17 cellular contexts compared by ENCODE assay signal in the genomic region with DNA sequence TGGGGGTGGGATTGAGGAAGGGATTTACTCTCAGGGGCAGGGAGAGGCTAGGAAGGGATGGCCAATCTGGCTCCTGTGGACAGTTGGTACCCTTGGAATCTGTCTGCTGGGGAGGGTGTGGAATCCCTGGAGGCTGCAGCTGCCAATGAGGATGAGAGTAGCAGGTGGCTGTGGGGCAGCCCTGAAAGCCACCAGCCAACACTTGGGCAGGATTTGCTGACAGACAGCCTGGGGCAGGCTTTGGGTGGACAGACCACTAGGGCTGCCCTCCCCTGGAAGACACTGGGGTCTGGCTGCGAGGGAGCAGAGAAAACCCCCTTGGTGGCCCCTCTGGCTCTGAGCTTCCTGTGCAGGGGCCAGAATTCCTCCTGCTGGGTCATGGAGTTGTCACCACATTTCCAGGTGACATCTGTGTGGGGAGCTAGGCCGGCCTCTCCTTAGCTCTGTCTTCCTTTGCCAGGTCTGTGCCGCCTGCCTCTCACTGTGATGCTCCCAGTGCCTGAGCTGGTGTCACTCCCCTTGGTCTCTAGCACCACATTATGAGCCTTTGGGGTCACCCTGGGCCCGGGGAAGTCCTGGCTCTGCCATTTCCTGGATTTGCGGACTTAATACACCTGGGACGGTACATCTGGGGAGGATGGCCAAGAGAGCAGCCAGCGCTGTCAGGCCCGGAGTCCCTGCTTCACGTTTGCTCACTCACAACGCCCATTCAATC. TPM values are rescaled to one million over a fixed set of nuclear protein-coding genes. Genes with fewer than 3 reads are reported as not detected.
DNase-seq lines count a peak whose midpoint lies in the region; ATAC-seq, FAIRE-seq and TF ChIP-seq lines count a peak whose summit lies in the region.
"Had no signal": no experiment of that assay in that cellular context is flagged by ENCODE, and none has a peak within 500 bp of the region (broad histone marks: within the 10 kb centered on the region; RNA-seq: fewer than 3 reads in every experiment).

No MANE protein-coding gene starts in this region.

- no peak for TF ChIP-seq POLR2A in right lobe of liver (IDR thresholded peaks at IDR 0.05)

- ATAC-seq in HG02981 (IDR thresholded peaks at IDR 0.05; ENCODE audit: unreplicated experiment), result peak; percentile 9
- ATAC-seq in right lobe of liver, result no peak
- ATAC-seq: HCT116, right cardiac atrium had no signal

- intact Hi-C loops in right lobe of liver (cut with DNase I), result no loop called here

- no peaks in the 10 kb centered on the region for H3K36me3 ChIP-seq in keratinocyte (ENCODE audit: control insufficient read depth in 2 of 2, extremely low read depth in 1 of 2, insufficient read depth in 2 of 2, low read length in 2 of 2)
- H3K36me3 ChIP-seq in right lobe of liver, result no peaks in the 10 kb centered on the region
- H3K36me3 ChIP-seq in effector memory CD4-positive, alpha-beta T cell (ENCODE audit: control insufficient read depth, insufficient read depth, low read length), result no peaks in the 10 kb centered on the region
- H3K36me3 ChIP-seq: ascending aorta had no signal

- H3K4me1 ChIP-seq in keratinocyte (ENCODE audit: control insufficient read depth, extremely low read depth, insufficient read depth, low read length) (peaks cover 69% of the 10 kb centered on the region), right lobe of liver (no peaks in the 10 kb centered on the region)
- H3K4me1 ChIP-seq in effector memory CD4-positive, alpha-beta T cell (ENCODE audit: control insufficient read depth, insufficient read depth, low read length, poor library complexity, severe bottlenecking), result peaks cover 12% of the 10 kb centered on the region

- H3K9me1 ChIP-seq in keratinocyte (ENCODE audit: control insufficient read depth, extremely low read depth, insufficient read depth, low read length), result peaks cover 8% of the 10 kb centered on the region

- no peak overlapping the region for H3K4me3 Mint-ChIP-seq in activated CD4-positive, alpha-beta memory T cell treated with anti-CD3 and anti-CD28 coated beads, Interleukin-2, amount 10 ng/mL, durations not matched to agents 7 days and 5 days

- H3K27me3 Mint-ChIP-seq in activated CD4-positive, alpha-beta memory T cell treated with anti-CD3 and anti-CD28 coated beads, Interleukin-2, amount 10 ng/mL, durations not matched to agents 7 days and 5 days, result peaks cover 12% of the 10 kb centered on the region

- H3K9me3 Mint-ChIP-seq in activated CD4-positive, alpha-beta memory T cell treated with anti-CD3 and anti-CD28 coated beads, Interleukin-2, amount 10 ng/mL, durations not matched to agents 7 days and 5 days, result no peaks in the 10 kb centered on the region

- in situ Hi-C loops in GM13977 (cut with MboI; ENCODE audit: low pct_unique_long_range_greater_than_20kb, low sequenced_read_pairs, unreplicated experiment), result no loop called here

- H3K27ac ChIP-seq in keratinocyte (ENCODE audit: control insufficient read depth, insufficient read depth, low read length), result peak overlapping the region; percentile 76
- H3K27ac ChIP-seq in right lobe of liver, result no peak overlapping the region
- H3K27ac ChIP-seq in effector memory CD4-positive, alpha-beta T cell (ENCODE audit: insufficient read depth, low read length, poor library complexity, severe bottlenecking), result no peak overlapping the region
- H3K27ac ChIP-seq: ascending aorta had no signal

- H3K36me3 Mint-ChIP-seq in activated CD4-positive, alpha-beta memory T cell treated with anti-CD3 and anti-CD28 coated beads, Interleukin-2, amount 10 ng/mL, durations not matched to agents 7 days and 5 days (ENCODE audit: low read depth), result no peaks in the 10 kb centered on the region

- peak; percentile 24 for DNase-seq in GM13977 (ENCODE audit: low spot score)
- DNase-seq in activated CD4-positive, alpha-beta memory T cell treated with anti-CD3 and anti-CD28 coated beads, Interleukin-2, amount 10 ng/mL, durations not matched to agents 7 days and 5 days, result no peak
- DNase-seq in keratinocyte (ENCODE audit: low read depth, low spot score), result no peak
- no peak for DNase-seq in right lobe of liver
- DNase-seq in effector memory CD4-positive, alpha-beta T cell, result no peak
- DNase-seq in SIG-M5 (lab: John Stamatoyannopoulos, UW), result no peak
- no peak for DNase-seq in retina
- DNase-seq: EL, KBM-7, NCI-H1694 treated with DMSO at 0.1 percent for 48 hours, NCI-H69, right cardiac atrium, SHP77 treated with DMSO at 0.1 percent for 48 hours had no signal

- peak overlapping the region; percentile 82 for H3K27ac Mint-ChIP-seq in activated CD4-positive, alpha-beta memory T cell treated with anti-CD3 and anti-CD28 coated beads, Interleukin-2, amount 10 ng/mL, durations not matched to agents 7 days and 5 days

- H3K79me2 ChIP-seq in keratinocyte (ENCODE audit: control insufficient read depth, insufficient read depth, low read length), result no peaks in the 10 kb centered on the region

- H3K27me3 ChIP-seq in keratinocyte (ENCODE audit: control insufficient read depth, extremely low read depth, insufficient read depth, low read length) (no peaks in the 10 kb centered on the region), right lobe of liver (no peaks in the 10 kb centered on the region)
- H3K27me3 ChIP-seq in effector memory CD4-positive, alpha-beta T cell (replicated peaks; ENCODE audit: control insufficient read depth, insufficient read depth, low read length, poor library complexity, severe bottlenecking), result no peaks in the 10 kb centered on the region
- H3K27me3 ChIP-seq: ascending aorta had no signal

- H2AFZ ChIP-seq in keratinocyte (ENCODE audit: control insufficient read depth, low read length), result no peak overlapping the region

- H3K9ac ChIP-seq in keratinocyte (ENCODE audit: control insufficient read depth, extremely low read depth, insufficient read depth, low read length), result peak overlapping the region; percentile 49

- FAIRE-seq in keratinocyte (lab: Jason Lieb, UNC), result no peak
- FAIRE-seq: endometrium had no signal

- CTCF ChIA-PET in activated CD4-positive, alpha-beta memory T cell treated with anti-CD3 and anti-CD28 coated beads, Interleukin-2, amount 10 ng/mL, durations not matched to agents 7 days and 5 days (lab: Charles Lee), result interaction anchor here (1.9 to 5.9 kb wide), 3 partner anchors 24 to 26 kb away, joined by 6 to 26 read pairs (median 16); no protein-coding TSS in a partner anchor

- H4K20me1 ChIP-seq in keratinocyte (ENCODE audit: control insufficient read depth, extremely low read depth, insufficient read depth, low read length), result no peaks in the 10 kb centered on the region

- POLR2A ChIA-PET in activated CD4-positive, alpha-beta memory T cell treated with anti-CD3 and anti-CD28 coated beads, Interleukin-2, amount 10 ng/mL, durations not matched to agents 7 days and 5 days (lab: Charles Lee), result interaction anchor here (1.2 to 1.3 kb wide), 2 partner anchors 23 to 26 kb away, joined by 3 to 5 read pairs; no protein-coding TSS in a partner anchor

- H3K9me3 ChIP-seq in keratinocyte (ENCODE audit: control insufficient read depth, low read depth, low read length) (no peaks in the 10 kb centered on the region), right lobe of liver (no peaks in the 10 kb centered on the region)
- no peaks in the 10 kb centered on the region for H3K9me3 ChIP-seq in effector memory CD4-positive, alpha-beta T cell (ENCODE audit: control insufficient read depth, low read length)
- H3K9me3 ChIP-seq: ascending aorta had no signal

- H3K4me2 ChIP-seq in keratinocyte (ENCODE audit: control insufficient read depth, extremely low read depth, insufficient read depth, low read depth, low read length), result peak overlapping the region; percentile 55

- TF ChIP-seq CTCF in GM13977 (IDR thresholded peaks at IDR 0.05; ENCODE audit: extremely low read depth, insufficient read depth, missing control alignments) (no peak), keratinocyte (optimal IDR thresholded peaks at IDR 0.05 in 1 of 3, IDR thresholded peaks at IDR 0.05 in 1 of 3, conservative IDR thresholded peaks at IDR 0.05 in 1 of 3; ENCODE audit: extremely low read depth in 1 of 3, insufficient read depth in 2 of 3, low read length in 3 of 3) (no peak), right lobe of liver (IDR thresholded peaks at IDR 0.05) (no peak)

- 80% methylated on average over 2 of the region's 10 CpGs for WGBS in right lobe of liver (ENCODE audit: insufficient coverage, low coverage, low lambda C conversion rate, missing lambda C conversion rate)

- H3K4me1 Mint-ChIP-seq in activated CD4-positive, alpha-beta memory T cell treated with anti-CD3 and anti-CD28 coated beads, Interleukin-2, amount 10 ng/mL, durations not matched to agents 7 days and 5 days, result peaks cover 28% of the 10 kb centered on the region

- H3K4me3 ChIP-seq in keratinocyte (ENCODE audit: control insufficient read depth in 2 of 3, extremely low read depth in 1 of 3, insufficient read depth in 2 of 3, low read depth in 1 of 3, low read length in 3 of 3) (no peak overlapping the region), right lobe of liver (no peak overlapping the region)
- no peak overlapping the region for H3K4me3 ChIP-seq in effector memory CD4-positive, alpha-beta T cell (ENCODE audit: insufficient read depth, low read depth, low read length, poor library complexity, severe bottlenecking)
- H3K4me3 ChIP-seq: ascending aorta had no signal

- dilution Hi-C loops in keratinocyte (cut with MboI; ENCODE audit: extremely low pct_ligation_motif_present, low sequenced_read_pairs), result no loop called here

RNA-seq across cellular contexts. Expression of gene ARHGEF4, which starts 13.4 kb away (rescaled TPM):
- total RNA-seq in activated CD4-positive, alpha-beta memory T cell treated with anti-CD3 and anti-CD28 coated beads, Interleukin-2, amount 10 ng/mL, durations not matched to agents 7 days and 5 days, result under 1 TPM; 0.25 to 0.30 TPM
- 22.6 to 40.6 TPM (median 26.2 TPM) in 3 replicates for polyA plus RNA-seq in keratinocyte
- 102 TPM for polyA plus RNA-seq in keratinocyte (2011; ENCODE audit: low read depth)
- polyA plus RNA-seq in keratinocyte (2011; cell fraction: cytosol; rRNA removed), result 6.9 and 11.2 TPM in 2 replicates
- 138 and 177 TPM in 2 replicates for polyA plus RNA-seq in keratinocyte (2011; cell fraction: nucleus; rRNA removed)
- 34.2 and 76.3 TPM in 2 replicates for polyA plus RNA-seq in keratinocyte (2012; ENCODE audit: low replicate concordance)
- 58.4 to 67.9 TPM (median 64.0 TPM) in 3 replicates for polyA minus RNA-seq in keratinocyte
- polyA minus RNA-seq in keratinocyte (2011; cell fraction: cytosol; rRNA and poly(A)+ RNA removed), result 51.4 TPM
- 166 and 173 TPM in 2 replicates for polyA minus RNA-seq in keratinocyte (2011; cell fraction: nucleus; rRNA and poly(A)+ RNA removed)
- total RNA-seq in right lobe of liver, result 1 to 10 TPM in 1 of 6 experiments, under 1 TPM in 3, not detected in 2; 0.44 to 6.7 (median 0.67) TPM
